Comparison of ENCODE assay signal across 16 cellular contexts in genomic region chr16:73483076-73483791, GRCh38.
DNase-seq lines count a peak whose midpoint lies in the region; ATAC-seq and TF ChIP-seq lines count a peak whose summit lies in the region.
"Had no signal": no experiment of that assay in that cellular context is flagged by ENCODE, and none has a peak within 500 bp of the region (broad histone marks: within the 10 kb centered on the region; RNA-seq: fewer than 3 reads in every experiment).

No MANE protein-coding gene starts in this region.

- H3K27me3 Mint-ChIP-seq in activated naive CD4-positive, alpha-beta T cell treated with anti-CD3 and anti-CD28 coated beads, Interleukin-2, amount 50 U/mL, for 24 hours: peaks cover 16% of the 10 kb centered on the region
- peaks cover 18% of the 10 kb centered on the region for H3K27me3 Mint-ChIP-seq in activated naive CD4-positive, alpha-beta T cell treated with anti-CD3 and anti-CD28 coated beads for 36 hours (ENCODE audit: low read depth)
- no peaks in the 10 kb centered on the region for H3K27me3 Mint-ChIP-seq in central memory CD8-positive, alpha-beta T cell
- H3K27me3 Mint-ChIP-seq in memory B cell: peaks cover 4% of the 10 kb centered on the region
- H3K27me3 Mint-ChIP-seq: IgD-negative memory B cell had no signal

- peaks cover 8% of the 10 kb centered on the region for H3K4me1 Mint-ChIP-seq in activated naive CD4-positive, alpha-beta T cell treated with anti-CD3 and anti-CD28 coated beads, Interleukin-2, amount 50 U/mL, for 24 hours
- H3K4me1 Mint-ChIP-seq in activated naive CD4-positive, alpha-beta T cell treated with anti-CD3 and anti-CD28 coated beads for 36 hours (ENCODE audit: low read depth): peaks cover 5% of the 10 kb centered on the region
- H3K4me1 Mint-ChIP-seq in central memory CD8-positive, alpha-beta T cell: no peaks in the 10 kb centered on the region
- peaks cover 3% of the 10 kb centered on the region for H3K4me1 Mint-ChIP-seq in memory B cell
- H3K4me1 Mint-ChIP-seq: CD8-positive, alpha-beta memory T cell; stimulated activated memory B cell treated with anti-CD40 and anti-IgM and Interleukin-4, amounts not matched to agents 10 μg/mL and 1 μg/mL and 100 μg/mL, for 72 hours had no signal

- CTCF ChIA-PET in activated naive CD4-positive, alpha-beta T cell treated with anti-CD3 and anti-CD28 coated beads for 36 hours (lab: Charles Lee): no interaction called here

- TF ChIP-seq CTCF in uterus (IDR thresholded peaks at IDR 0.05): no peak

- H3K9ac ChIP-seq in skeletal muscle tissue (ENCODE audit: low read depth in 1 of 3, low read length in 3 of 3): peak overlapping the region in 1 of 3 donors; percentile 50

- peak overlapping the region; percentile 15 for H3K4me3 Mint-ChIP-seq in activated naive CD4-positive, alpha-beta T cell treated with anti-CD3 and anti-CD28 coated beads, Interleukin-2, amount 50 U/mL, for 24 hours
- H3K4me3 Mint-ChIP-seq in activated naive CD4-positive, alpha-beta T cell treated with anti-CD3 and anti-CD28 coated beads for 36 hours: no peak overlapping the region
- H3K4me3 Mint-ChIP-seq in central memory CD8-positive, alpha-beta T cell: peak overlapping the region; percentile 2
- H3K4me3 Mint-ChIP-seq in memory B cell: peak overlapping the region; percentile 6
- H3K4me3 Mint-ChIP-seq: CD8-positive, alpha-beta memory T cell; stimulated activated memory B cell treated with anti-CD40 and anti-IgM and Interleukin-4, amounts not matched to agents 10 μg/mL and 1 μg/mL and 100 μg/mL, for 72 hours had no signal

- peaks cover 0 to 4% (median 0%) of the 10 kb centered on the region in 3 donors for H3K4me1 ChIP-seq in skeletal muscle tissue (ENCODE audit: control insufficient read depth in 3 of 3, insufficient read depth in 3 of 3, low read length in 3 of 3)
- H3K4me1 ChIP-seq in uterus: no peaks in the 10 kb centered on the region
- H3K4me1 ChIP-seq: lower lobe of right lung, upper lobe of left lung had no signal

- H3K27ac Mint-ChIP-seq in activated naive CD4-positive, alpha-beta T cell treated with anti-CD3 and anti-CD28 coated beads, Interleukin-2, amount 50 U/mL, for 24 hours: no peak overlapping the region
- H3K27ac Mint-ChIP-seq in activated naive CD4-positive, alpha-beta T cell treated with anti-CD3 and anti-CD28 coated beads for 36 hours: no peak overlapping the region
- no peak overlapping the region for H3K27ac Mint-ChIP-seq in central memory CD8-positive, alpha-beta T cell (ENCODE audit: low read depth)
- no peak overlapping the region for H3K27ac Mint-ChIP-seq in memory B cell
- H3K27ac Mint-ChIP-seq: CD8-positive, alpha-beta memory T cell; stimulated activated memory B cell treated with anti-CD40 and anti-IgM and Interleukin-4, amounts not matched to agents 10 μg/mL and 1 μg/mL and 100 μg/mL, for 72 hours had no signal

- ATAC-seq in central memory CD8-positive, alpha-beta T cell (replicated peaks; ENCODE audit: extremely low read depth, poor library complexity, severe bottlenecking): no peak
- ATAC-seq in memory B cell (ENCODE audit: low read depth) (no peak), GM19467 (IDR thresholded peaks at IDR 0.05; ENCODE audit: unreplicated experiment) (no peak)
- ATAC-seq: lower lobe of right lung; stimulated activated memory B cell treated with anti-CD40 and anti-IgM and Interleukin-4, amounts not matched to agents 10 μg/mL and 1 μg/mL and 100 μg/mL, for 72 hours had no signal

- peak overlapping the region; percentile 23 to 52 (median 41) for H3K4me3 ChIP-seq in skeletal muscle tissue (ENCODE audit: low read length in 3 of 3)
- H3K4me3 ChIP-seq in uterus: no peak overlapping the region
- H3K4me3 ChIP-seq: hepatocyte, lower lobe of right lung, upper lobe of left lung had no signal

- H3K27ac ChIP-seq in skeletal muscle tissue (ENCODE audit: low read depth, low read length) (no peak overlapping the region), uterus (no peak overlapping the region)
- H3K27ac ChIP-seq: hepatocyte, lower lobe of right lung, upper lobe of left lung had no signal

- intact Hi-C loops in activated naive CD4-positive, alpha-beta T cell treated with anti-CD3 and anti-CD28 coated beads for 36 hours (cut with micrococcal nuclease): no loop called here
- intact Hi-C loops in uterus (cut with DNase I; ENCODE audit: low total_unique reads): no loop called here

- H3K36me3 Mint-ChIP-seq in activated naive CD4-positive, alpha-beta T cell treated with anti-CD3 and anti-CD28 coated beads, Interleukin-2, amount 50 U/mL, for 24 hours: no peaks in the 10 kb centered on the region
- no peaks in the 10 kb centered on the region for H3K36me3 Mint-ChIP-seq in activated naive CD4-positive, alpha-beta T cell treated with anti-CD3 and anti-CD28 coated beads for 36 hours (ENCODE audit: low read depth)
- H3K36me3 Mint-ChIP-seq in central memory CD8-positive, alpha-beta T cell (ENCODE audit: insufficient read depth): no peaks in the 10 kb centered on the region
- H3K36me3 Mint-ChIP-seq in memory B cell: no peaks in the 10 kb centered on the region
- H3K36me3 Mint-ChIP-seq: CD8-positive, alpha-beta memory T cell; IgD-negative memory B cell; stimulated activated memory B cell treated with anti-CD40 and anti-IgM and Interleukin-4, amounts not matched to agents 10 μg/mL and 1 μg/mL and 100 μg/mL, for 72 hours had no signal

- no peak for DNase-seq in activated naive CD4-positive, alpha-beta T cell treated with anti-CD3 and anti-CD28 coated beads for 36 hours
- DNase-seq in central memory CD8-positive, alpha-beta T cell (ENCODE audit: low spot score in 2 of 2): no peak
- DNase-seq in memory B cell (ENCODE audit: low spot score in 2 of 2): no peak
- DNase-seq in T-helper 2 cell: no peak
- DNase-seq in uterus: no peak
- DNase-seq: activated CD4-positive, CD25-positive, alpha-beta regulatory T cell; CD8-positive, alpha-beta memory T cell; lower lobe of right lung; NK-92 treated with Interleukin-12 subunit alpha and Interleukin-12 subunit beta, amount 100 ng/mL, for 24 hours had no signal

- H3K36me3 ChIP-seq in skeletal muscle tissue (ENCODE audit: control insufficient read depth in 3 of 3, insufficient read depth in 3 of 3, low read length in 3 of 3) (no peaks in the 10 kb centered on the region), uterus (no peaks in the 10 kb centered on the region)
- H3K36me3 ChIP-seq: lower lobe of right lung, upper lobe of left lung had no signal

- H3K9me3 ChIP-seq in skeletal muscle tissue (ENCODE audit: control insufficient read depth in 3 of 3, low read length in 3 of 3) (no peaks in the 10 kb centered on the region), uterus (no peaks in the 10 kb centered on the region)
- H3K9me3 ChIP-seq: lower lobe of right lung, upper lobe of left lung had no signal

- peaks cover 4% of the 10 kb centered on the region for H3K9me3 Mint-ChIP-seq in activated naive CD4-positive, alpha-beta T cell treated with anti-CD3 and anti-CD28 coated beads, Interleukin-2, amount 50 U/mL, for 24 hours
- no peaks in the 10 kb centered on the region for H3K9me3 Mint-ChIP-seq in activated naive CD4-positive, alpha-beta T cell treated with anti-CD3 and anti-CD28 coated beads for 36 hours
- H3K9me3 Mint-ChIP-seq in central memory CD8-positive, alpha-beta T cell: peaks cover 17% of the 10 kb centered on the region
- peaks cover 7% of the 10 kb centered on the region for H3K9me3 Mint-ChIP-seq in memory B cell

- H3K27me3 ChIP-seq in skeletal muscle tissue (ENCODE audit: control insufficient read depth in 3 of 3, insufficient read depth in 3 of 3, low read length in 3 of 3) (peaks cover 6 to 18% (median 10%) of the 10 kb centered on the region in 3 donors), uterus (no peaks in the 10 kb centered on the region)
- H3K27me3 ChIP-seq: upper lobe of left lung had no signal

- no peak for TF ChIP-seq POLR2A in uterus (IDR thresholded peaks at IDR 0.05)

Comparison
In these comparisons a context has a peak if more than half of its experiments do, and no peak if none do; other contexts are left out.
1. H3K4me3 ChIP-seq: peak in skeletal muscle tissue (3 of 3); none in uterus (0 of 2).